Comparison of ENCODE assay signal across 1 cellular context in the genomic region with DNA sequence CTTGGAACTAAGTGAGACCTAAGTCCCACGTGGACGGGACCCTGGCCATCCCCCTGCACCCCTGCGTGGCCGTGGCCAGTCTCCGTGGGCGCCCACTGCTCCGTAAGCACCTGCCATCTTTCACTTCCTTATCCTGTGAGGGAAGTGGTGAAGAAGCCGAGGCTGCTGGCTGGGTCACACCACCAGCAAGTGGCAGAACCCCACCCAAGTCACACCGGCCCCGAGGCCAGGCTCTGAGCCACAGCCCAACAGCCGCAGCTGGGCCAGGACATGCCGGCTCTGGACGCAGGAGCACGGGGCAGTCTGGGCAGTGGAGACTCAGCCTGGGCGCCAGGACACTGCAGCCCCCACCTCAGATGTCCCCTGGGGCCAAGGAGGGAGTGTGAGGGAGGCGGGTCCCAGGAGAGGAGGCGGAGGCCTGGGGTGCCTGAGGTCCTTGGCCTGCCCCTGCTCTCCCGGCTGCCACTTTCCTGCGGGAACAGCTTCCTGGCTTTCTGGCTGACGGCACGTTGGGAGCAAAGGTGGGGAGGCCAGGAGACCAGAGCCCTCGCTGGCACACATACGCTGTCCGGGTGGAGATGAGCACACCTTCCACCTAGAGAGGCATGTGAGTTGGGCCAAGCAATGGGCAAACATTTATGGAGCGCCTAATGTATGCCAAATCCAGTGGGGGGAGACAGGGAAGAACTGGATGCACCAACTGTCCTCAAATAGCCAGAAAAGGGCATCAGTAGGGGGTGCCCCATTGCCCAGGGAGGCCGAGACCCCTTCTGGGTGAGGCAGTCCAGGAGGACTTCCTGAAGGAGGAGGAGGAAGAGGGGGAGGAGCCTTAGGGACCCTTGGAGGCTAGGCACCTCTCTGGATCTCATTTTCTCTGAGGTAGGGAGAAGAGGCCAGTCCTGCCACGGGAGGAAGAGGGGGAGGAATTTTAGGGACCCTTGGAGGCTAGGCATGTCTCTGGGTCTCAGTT.
TF ChIP-seq lines count a peak whose summit lies in the region.

No MANE protein-coding gene starts in this region.

TF ChIP-seq in HepG2, 621 proteins besides CTCF, POLR2A, EP300 and RAD21 (continued from another document):
- TF ChIP-seq, protein P1, sequence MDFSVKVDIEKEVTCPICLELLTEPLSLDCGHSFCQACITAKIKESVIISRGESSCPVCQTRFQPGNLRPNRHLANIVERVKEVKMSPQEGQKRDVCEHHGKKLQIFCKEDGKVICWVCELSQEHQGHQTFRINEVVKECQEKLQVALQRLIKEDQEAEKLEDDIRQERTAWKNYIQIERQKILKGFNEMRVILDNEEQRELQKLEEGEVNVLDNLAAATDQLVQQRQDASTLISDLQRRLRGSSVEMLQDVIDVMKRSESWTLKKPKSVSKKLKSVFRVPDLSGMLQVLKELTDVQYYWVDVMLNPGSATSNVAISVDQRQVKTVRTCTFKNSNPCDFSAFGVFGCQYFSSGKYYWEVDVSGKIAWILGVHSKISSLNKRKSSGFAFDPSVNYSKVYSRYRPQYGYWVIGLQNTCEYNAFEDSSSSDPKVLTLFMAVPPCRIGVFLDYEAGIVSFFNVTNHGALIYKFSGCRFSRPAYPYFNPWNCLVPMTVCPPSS (IDR thresholded peaks at IDR 0.05), result no peak
- TF ChIP-seq ZNF761 (CRISPR knock-in tag; conservative IDR thresholded peaks at IDR 0.05) (no peak), ERF (CRISPR knock-in tag; IDR thresholded peaks at IDR 0.05) (no peak), BRCA1 (CRISPR knock-in tag; IDR thresholded peaks at IDR 0.05) (no peak), SKI (IDR thresholded peaks at IDR 0.05; ENCODE audit: partially characterized antibody) (no peak), RARA (CRISPR knock-in tag; IDR thresholded peaks at IDR 0.05) (no peak), ZNF343 (CRISPR knock-in tag; IDR thresholded peaks at IDR 0.05) (no peak), EZH2 (conservative IDR thresholded peaks at IDR 0.05; ENCODE audit: low read depth, low read length) (no peak), SMARCC2 (IDR thresholded peaks at IDR 0.05) (no peak)
- TF ChIP-seq, protein P2, sequence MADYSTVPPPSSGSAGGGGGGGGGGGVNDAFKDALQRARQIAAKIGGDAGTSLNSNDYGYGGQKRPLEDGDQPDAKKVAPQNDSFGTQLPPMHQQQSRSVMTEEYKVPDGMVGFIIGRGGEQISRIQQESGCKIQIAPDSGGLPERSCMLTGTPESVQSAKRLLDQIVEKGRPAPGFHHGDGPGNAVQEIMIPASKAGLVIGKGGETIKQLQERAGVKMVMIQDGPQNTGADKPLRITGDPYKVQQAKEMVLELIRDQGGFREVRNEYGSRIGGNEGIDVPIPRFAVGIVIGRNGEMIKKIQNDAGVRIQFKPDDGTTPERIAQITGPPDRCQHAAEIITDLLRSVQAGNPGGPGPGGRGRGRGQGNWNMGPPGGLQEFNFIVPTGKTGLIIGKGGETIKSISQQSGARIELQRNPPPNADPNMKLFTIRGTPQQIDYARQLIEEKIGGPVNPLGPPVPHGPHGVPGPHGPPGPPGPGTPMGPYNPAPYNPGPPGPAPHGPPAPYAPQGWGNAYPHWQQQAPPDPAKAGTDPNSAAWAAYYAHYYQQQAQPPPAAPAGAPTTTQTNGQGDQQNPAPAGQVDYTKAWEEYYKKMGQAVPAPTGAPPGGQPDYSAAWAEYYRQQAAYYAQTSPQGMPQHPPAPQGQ (CRISPR knock-in tag; IDR thresholded peaks at IDR 0.05; ENCODE audit: borderline replicate concordance), result no peak
